Comparison of ENCODE assay signal across 8 cellular contexts in the genomic region with DNA sequence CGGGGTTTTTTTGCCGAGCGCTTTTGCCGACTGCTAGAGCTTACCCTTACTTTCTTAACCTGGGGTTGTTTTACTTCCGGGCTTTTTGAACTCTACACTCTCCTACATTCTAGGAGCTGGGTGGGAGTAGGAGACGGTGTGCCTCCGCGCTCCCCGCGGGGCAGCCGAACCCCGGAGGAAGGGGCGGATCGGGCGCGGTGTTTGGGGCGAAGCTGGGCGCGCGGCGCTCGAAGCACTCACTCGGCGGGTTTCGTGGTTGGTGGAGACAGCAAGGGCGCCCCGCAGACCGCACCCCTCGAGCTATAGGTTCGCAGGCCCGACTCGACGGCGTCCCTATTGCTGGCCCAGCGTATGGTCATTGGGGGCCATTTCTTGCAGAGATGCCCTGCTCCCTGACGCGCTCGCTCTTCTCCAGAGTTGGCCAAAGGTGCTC. TPM values are rescaled to one million over a fixed set of nuclear protein-coding genes. Genes with fewer than 3 reads are reported as not detected.
DNase-seq lines count a peak whose midpoint lies in the region; ATAC-seq and TF ChIP-seq lines count a peak whose summit lies in the region.

No MANE protein-coding gene starts in this region.

- no peaks in the 10 kb centered on the region for H3K9me3 Mint-ChIP-seq in Calu3 (ENCODE audit: low read depth, unreplicated experiment)
- peaks cover 3% of the 10 kb centered on the region for H3K9me3 Mint-ChIP-seq in activated T-helper 17 cell treated with anti-CD3 and anti-CD28 coated beads, Interleukin-2, amount 50 U/mL, for 72 hours

- 0% methylated on average over 8 to 26 of the region's 38 CpGs for WGBS in transverse colon (ENCODE audit: low coverage in 1 of 2), 2 donors

- intact Hi-C loops in Calu3 (cut with micrococcal nuclease; ENCODE audit: unreplicated experiment) = loop anchor here (2.0 kb wide), 1 partner anchor 42 kb away; no protein-coding TSS in a partner anchor
- intact Hi-C loops in transverse colon (cut with DNase I; ENCODE audit: low total_unique reads) = no loop called here

- ATAC-seq in GM19467 (IDR thresholded peaks at IDR 0.05; ENCODE audit: unreplicated experiment) (peak; percentile 58), HG03571 (IDR thresholded peaks at IDR 0.05; ENCODE audit: unreplicated experiment) (peak; percentile 56), foreskin keratinocyte (peak; percentile 88), omental fat pad (ENCODE audit: low FRiP score) (peak; percentile 74)
- peak; percentile 73 for ATAC-seq in activated T-helper 17 cell treated with anti-CD3 and anti-CD28 coated beads, Interleukin-2, amount 50 U/mL, for 72 hours (replicated peaks)

- H3K4me3 ChIP-seq in Peyer's patch (peak overlapping the region; percentile 64 to 89 (median 75)), transverse colon (peak overlapping the region; percentile 62 to 80 (median 72))

- no peaks in the 10 kb centered on the region for H3K9me3 ChIP-seq in Peyer's patch
- no peaks in the 10 kb centered on the region for H3K9me3 ChIP-seq in transverse colon

- no peak for TF ChIP-seq EP300 in transverse colon (IDR thresholded peaks at IDR 0.05; ENCODE audit: low read depth)

- DNase-seq in Calu3 (peak; percentile 77), Peyer's patch (peak; percentile 64 to 87 (median 86)), foreskin keratinocyte (no peak), omental fat pad (ENCODE audit: low spot score) (no peak), transverse colon (peak; percentile 80)

- H3K4me1 Mint-ChIP-seq in Calu3 (ENCODE audit: low read depth, unreplicated experiment) = no peaks in the 10 kb centered on the region
- H3K4me1 Mint-ChIP-seq in activated T-helper 17 cell treated with anti-CD3 and anti-CD28 coated beads, Interleukin-2, amount 50 U/mL, for 72 hours = peaks cover 6% of the 10 kb centered on the region

- TF ChIP-seq CTCF in Calu3 (IDR thresholded peaks at IDR 0.05; ENCODE audit: unreplicated experiment) = no peak
- no peak for TF ChIP-seq CTCF in Peyer's patch (IDR thresholded peaks at IDR 0.05)
- peak; percentile 7 for TF ChIP-seq CTCF in foreskin keratinocyte (conservative IDR thresholded peaks at IDR 0.05)
- TF ChIP-seq CTCF in omental fat pad (IDR thresholded peaks at IDR 0.05) = no peak
- no peak for TF ChIP-seq CTCF in transverse colon (IDR thresholded peaks at IDR 0.05)

- peaks cover 0 to 22% (median 0%) of the 10 kb centered on the region in 3 donors for H3K36me3 ChIP-seq in Peyer's patch
- peaks cover 0 to 23% (median 10%) of the 10 kb centered on the region in 4 donors for H3K36me3 ChIP-seq in transverse colon

- H3K27me3 Mint-ChIP-seq in Calu3 (ENCODE audit: unreplicated experiment) = no peaks in the 10 kb centered on the region
- peaks cover 16% of the 10 kb centered on the region for H3K27me3 Mint-ChIP-seq in activated T-helper 17 cell treated with anti-CD3 and anti-CD28 coated beads, Interleukin-2, amount 50 U/mL, for 72 hours

- H3K27ac ChIP-seq in Peyer's patch (peak overlapping the region; percentile 93 to 97 (median 96)), foreskin keratinocyte (peak overlapping the region; percentile 98), transverse colon (peak overlapping the region; percentile 93 to 95 (median 95))

- peak in 1 of 2 donors; percentile 19 for TF ChIP-seq POLR2A in Peyer's patch (IDR thresholded peaks at IDR 0.05)
- peak; percentile 45 for TF ChIP-seq POLR2A in transverse colon (IDR thresholded peaks at IDR 0.05)

- peak overlapping the region; percentile 94 for H3K27ac Mint-ChIP-seq in Calu3 (ENCODE audit: unreplicated experiment)
- H3K27ac Mint-ChIP-seq in activated T-helper 17 cell treated with anti-CD3 and anti-CD28 coated beads, Interleukin-2, amount 50 U/mL, for 72 hours = peak overlapping the region; percentile 99

- H3K27me3 ChIP-seq in Peyer's patch (no peaks in the 10 kb centered on the region), foreskin keratinocyte (no peaks in the 10 kb centered on the region), transverse colon (peaks cover 33% of the 10 kb centered on the region)

- in situ Hi-C loops in transverse colon (cut with MboI; ENCODE audit: low pct_ligation_motif_present in 1 of 4, low pct_unique_long_range_greater_than_20kb in 1 of 4, low sequenced_read_pairs in 3 of 4) = loop anchor here in 1 of 4 donors (5.0 kb wide), 1 partner anchor 38 kb away; no protein-coding TSS in a partner anchor

- peak overlapping the region; percentile 89 for H3K4me3 Mint-ChIP-seq in Calu3 (ENCODE audit: low read depth, unreplicated experiment)
- peak overlapping the region; percentile 94 for H3K4me3 Mint-ChIP-seq in activated T-helper 17 cell treated with anti-CD3 and anti-CD28 coated beads, Interleukin-2, amount 50 U/mL, for 72 hours

- peaks cover 28% of the 10 kb centered on the region for H3K36me3 Mint-ChIP-seq in Calu3 (ENCODE audit: insufficient read depth, unreplicated experiment)
- peaks cover 55% of the 10 kb centered on the region for H3K36me3 Mint-ChIP-seq in activated T-helper 17 cell treated with anti-CD3 and anti-CD28 coated beads, Interleukin-2, amount 50 U/mL, for 72 hours (ENCODE audit: low read depth)

- H3K4me1 ChIP-seq in Peyer's patch (no peaks in the 10 kb centered on the region), foreskin keratinocyte (peaks cover 18% of the 10 kb centered on the region), transverse colon (peaks cover 5 to 20% (median 9%) of the 10 kb centered on the region in 4 donors)

- CTCF ChIA-PET in Calu3 (lab: Charles Lee) = interaction anchor here (0.6 to 1.3 kb wide), 2 partner anchors 40 to 87 kb away, joined by 3 to 5 read pairs; a partner anchor contains a TSS

- BruUV-seq in Calu3 (replicated peaks; lab: Mats Ljungman, UMichigan) = no TSS peak

RNA-seq across cellular contexts. Expression of a gene that starts 0.2 kb away (rescaled TPM):
- total RNA-seq in Calu3 (2022) (16.0 and 18.5 TPM in 2 replicates), Peyer's patch (10 to 100 TPM; 23.9 to 43.2 (median 35.0) TPM), foreskin keratinocyte (10.3 and 11.1 TPM in 2 replicates), omental fat pad (10 to 100 TPM; 12.3 to 31.8 (median 16.4) TPM), transverse colon (10 to 100 TPM; 19.5 to 44.6 (median 36.8) TPM)
- total RNA-seq in activated T-helper 17 cell treated with anti-CD3 and anti-CD28 coated beads, Interleukin-2, amount 50 U/mL, for 72 hours = 10 to 100 TPM; 14.8 to 17.3 TPM
- polyA plus RNA-seq in foreskin keratinocyte = 1.2 and 1.5 TPM in 2 replicates

Comparison
In these comparisons a context has a peak if more than half of its experiments do, and no peak if none do; other contexts are left out.
1. DNase-seq: peak in Calu3 (single experiment), Peyer's patch (3 of 3) and transverse colon (single experiment); none in foreskin keratinocyte (0 of 2) and omental fat pad (single experiment).
2. Peak in every context shown above with its lines, with median percentiles within 50 percentile points of each other: ATAC-seq and H3K27ac ChIP-seq.